8 cellular contexts compared by ENCODE assay signal in the genomic region with DNA sequence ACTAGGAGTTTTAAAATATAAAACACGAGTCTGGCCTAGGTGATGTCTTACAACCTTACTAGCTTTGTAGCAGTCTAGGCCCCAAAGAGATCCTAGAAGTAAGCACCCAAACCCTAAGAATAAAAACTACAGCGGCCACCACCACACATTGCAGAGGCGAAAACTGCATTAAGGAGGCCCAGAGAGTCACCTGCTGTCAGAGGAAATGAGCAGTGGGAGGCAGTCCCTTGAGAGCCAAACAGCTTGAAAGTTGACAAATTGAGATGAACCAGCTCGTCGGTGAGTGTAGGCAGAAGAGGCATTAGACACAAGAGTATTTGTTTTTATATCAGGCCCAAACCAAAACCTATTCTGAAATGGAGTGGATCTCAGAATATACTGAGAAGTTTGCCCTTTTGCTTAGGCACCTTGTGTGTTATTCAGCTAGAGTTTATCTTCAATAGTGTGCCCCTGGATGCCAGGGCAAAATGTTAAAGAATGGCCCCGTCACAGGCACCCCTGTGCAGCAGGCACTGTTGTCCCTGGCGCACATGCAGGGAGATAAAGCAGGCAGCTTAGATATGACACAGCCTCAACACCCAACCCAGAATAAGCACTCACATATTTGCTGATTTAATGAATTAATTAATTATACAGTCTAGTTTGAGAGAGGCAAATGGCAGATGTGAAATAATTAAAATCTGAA. TPM values are rescaled to one million over a fixed set of nuclear protein-coding genes. Genes with fewer than 3 reads are reported as not detected.
DNase-seq lines count a peak whose midpoint lies in the region; ATAC-seq and TF ChIP-seq lines count a peak whose summit lies in the region.

No MANE protein-coding gene starts in this region.

- H3K27ac ChIP-seq in body of pancreas (peak overlapping the region in 3 of 4 donors; percentile 58 to 88 (median 65)), neural cell (ENCODE audit: low read length) (no peak overlapping the region)

- TF ChIP-seq CTCF in body of pancreas (IDR thresholded peaks at IDR 0.05) (no peak), neural cell (IDR thresholded peaks at IDR 0.05; ENCODE audit: poor library complexity, severe bottlenecking) (no peak)

- no peaks in the 10 kb centered on the region for H3K27me3 ChIP-seq in body of pancreas
- no peaks in the 10 kb centered on the region for H3K27me3 ChIP-seq in neural cell (ENCODE audit: insufficient read depth, low read depth, low read length)

- no peaks in the 10 kb centered on the region for H3K9me2 ChIP-seq in neural cell (ENCODE audit: insufficient read depth, low read length)

- no peaks in the 10 kb centered on the region for H3K36me3 ChIP-seq in body of pancreas (replicated peaks in 1 of 2; ENCODE audit: insufficient read depth in 1 of 2, low read depth in 2 of 2)
- no peaks in the 10 kb centered on the region for H3K36me3 ChIP-seq in neural cell (ENCODE audit: insufficient read depth, low read length)

- ATAC-seq in HG03066 (IDR thresholded peaks at IDR 0.05; ENCODE audit: low read depth, unreplicated experiment) (peak; percentile 48), body of pancreas (no peak), GM19328 (IDR thresholded peaks at IDR 0.05; ENCODE audit: unreplicated experiment) (no peak)

- no peak for TF ChIP-seq RAD21 in neural cell (conservative IDR thresholded peaks at IDR 0.05)

- no peaks in the 10 kb centered on the region for H4K20me1 ChIP-seq in neural cell (ENCODE audit: insufficient read depth)

- H3F3A ChIP-seq in neural cell (ENCODE audit: insufficient read depth, low read length, poor library complexity, severe bottlenecking), result no peaks in the 10 kb centered on the region

- no peak overlapping the region for H3K4me2 ChIP-seq in neural cell (ENCODE audit: low read length)

- H3K9me3 ChIP-seq in body of pancreas (no peaks in the 10 kb centered on the region), neural cell (ENCODE audit: low read length) (no peaks in the 10 kb centered on the region)

- intact Hi-C loops in body of pancreas (cut with DNase I), result no loop called here

- peaks cover 3% of the 10 kb centered on the region for H3K79me2 ChIP-seq in neural cell (replicated peaks; ENCODE audit: insufficient read depth, low read length)

- no peak overlapping the region for H2AFZ ChIP-seq in neural cell (ENCODE audit: low read depth, low read length)

- H3K4me1 ChIP-seq in body of pancreas, result peaks cover 13% of the 10 kb centered on the region

- no peak overlapping the region for H3K9ac ChIP-seq in neural cell (ENCODE audit: low read length)

- DNase-seq in GF-D8 (lab: John Stamatoyannopoulos, UW) (peak; percentile 40), body of pancreas (no peak), HT-29 (ENCODE audit: low spot score) (no peak), LoVo (ENCODE audit: low spot score) (no peak), cerebellar nuclear complex (lab: John Stamatoyannopoulos, UW) (no peak)

- 60 to 76% methylated on average over 7 of the region's 7 CpGs for WGBS in body of pancreas, 2 donors

- TF ChIP-seq POLR2A in body of pancreas (IDR thresholded peaks at IDR 0.05), result no peak

- TF ChIP-seq EP300 in neural cell (conservative IDR thresholded peaks at IDR 0.05; ENCODE audit: poor library complexity, severe bottlenecking), result no peak

- H3K4me3 ChIP-seq in body of pancreas, result no peak overlapping the region
- H3K4me3 ChIP-seq in neural cell (ENCODE audit: low read length), result peak overlapping the region; percentile 76

TF ChIP-seq in neural cell, 6 proteins besides CTCF, POLR2A, EP300 and RAD21:
- TF ChIP-seq MXI1 (conservative IDR thresholded peaks at IDR 0.05; ENCODE audit: poor library complexity, severe bottlenecking), result no peak
- no peak for TF ChIP-seq REST (IDR thresholded peaks at IDR 0.05; ENCODE audit: borderline replicate concordance)
- no peak for TF ChIP-seq TAF1 (IDR thresholded peaks at IDR 0.05; ENCODE audit: low read depth)
- TF ChIP-seq SMC3 (conservative IDR thresholded peaks at IDR 0.05; ENCODE audit: poor library complexity), result no peak
- no peak for TF ChIP-seq POLR2AphosphoS5 (IDR thresholded peaks at IDR 0.05)
- no peak for TF ChIP-seq EZH2 (IDR thresholded peaks at IDR 0.05; ENCODE audit: borderline replicate concordance, insufficient read depth, low read length, poor library complexity, severe bottlenecking)

RNA-seq across cellular contexts. Expression of gene TTC7B, which starts 56.7 kb away (rescaled TPM):
- 10 to 100 TPM; 15.3 to 44.2 TPM for total RNA-seq in body of pancreas
- 14.0 and 19.9 TPM in 2 replicates for polyA plus RNA-seq in neural cell
- polyA minus RNA-seq in neural cell, result 22.9 and 31.3 TPM in 2 replicates
- total RNA-seq in HT-29 (2014; rRNA removed; shearing (Covaris generic)), result 3.8 and 7.4 TPM in 2 replicates
